In genomic region chr1:68653882-68654281, GRCh38 we compare ENCODE assay signal across 6 cellular contexts.
"Had no signal": no experiment of that assay in that cellular context is flagged by ENCODE, and none has a peak within 500 bp of the region (broad histone marks: within the 10 kb centered on the region; RNA-seq: fewer than 3 reads in every experiment).

No MANE protein-coding gene starts in this region.

- H3K4me3 ChIP-seq: GM12878 had no signal

- FAIRE-seq: GM12878, GM12891, GM12892, GM19239 had no signal

- ATAC-seq: GM12878 had no signal

- DNase-seq: GDM1, GF-D8 had no signal
